12 cellular contexts compared by ENCODE assay signal in the genomic region with DNA sequence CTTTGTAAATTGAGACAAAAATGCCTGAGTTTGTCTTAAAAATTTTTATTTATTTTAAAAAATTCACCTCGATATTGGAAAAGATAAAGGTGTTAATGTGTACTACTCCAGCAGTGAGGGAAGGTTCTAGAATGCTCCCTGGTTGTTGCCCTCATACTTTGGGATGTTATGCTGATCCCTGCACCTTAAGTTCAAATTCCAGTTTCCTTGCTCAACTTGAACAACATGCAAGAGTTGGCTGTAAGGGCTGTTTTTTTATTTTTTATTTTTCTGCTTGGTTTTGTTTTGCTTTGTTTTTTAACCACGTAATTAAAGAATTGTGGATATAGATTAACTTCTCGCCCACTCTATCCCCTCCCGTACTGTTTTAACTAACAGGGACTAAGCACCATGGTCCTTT.
DNase-seq lines count a peak whose midpoint lies in the region; ATAC-seq and TF ChIP-seq lines count a peak whose summit lies in the region.
"Had no signal": no experiment of that assay in that cellular context is flagged by ENCODE, and none has a peak within 500 bp of the region (broad histone marks: within the 10 kb centered on the region; RNA-seq: fewer than 3 reads in every experiment).

No MANE protein-coding gene starts in this region.

- POLR2A ChIA-PET in OCI-LY7 (lab: Charles Lee): no interaction called here

- no peak overlapping the region for H3K4me2 ChIP-seq in OCI-LY7 (ENCODE audit: low read length)

- CTCF ChIA-PET in OCI-LY7 (lab: Charles Lee; ENCODE audit: unreplicated experiment): no interaction called here

- H3K27ac ChIP-seq in gastroesophageal sphincter (peak overlapping the region; percentile 20 to 60 (median 50)), spleen (peak overlapping the region in 7 of 8 donors; percentile 20 to 74 (median 64)), OCI-LY7 (ENCODE audit: low read depth, low read length, poor library complexity, severe bottlenecking) (no peak overlapping the region)

- peak overlapping the region; percentile 83 for H3K27ac Mint-ChIP-seq in activated T-helper 17 cell treated with anti-CD3 and anti-CD28 coated beads, Interleukin-2, amount 50 U/mL, for 72 hours
- H3K27ac Mint-ChIP-seq: stimulated activated memory B cell treated with anti-CD40 and anti-IgM and Interleukin-4, amounts not matched to agents 10 μg/mL and 1 μg/mL and 100 μg/mL, for 72 hours had no signal

- H3K4me3 ChIP-seq in gastroesophageal sphincter (no peak overlapping the region), spleen (no peak overlapping the region), OCI-LY7 (ENCODE audit: low read depth, low read length, poor library complexity, severe bottlenecking) (no peak overlapping the region)

- H3K4me1 ChIP-seq in gastroesophageal sphincter (peaks cover 8 to 55% (median 10%) of the 10 kb centered on the region in 3 donors), spleen (peaks cover 6 to 43% (median 23%) of the 10 kb centered on the region in 6 donors), OCI-LY7 (ENCODE audit: insufficient read depth, low read length, poor library complexity, severe bottlenecking) (no peaks in the 10 kb centered on the region)

- peaks cover 6% of the 10 kb centered on the region for H3K9me3 Mint-ChIP-seq in activated T-helper 17 cell treated with anti-CD3 and anti-CD28 coated beads, Interleukin-2, amount 50 U/mL, for 72 hours
- H3K9me3 Mint-ChIP-seq: stimulated activated memory B cell treated with anti-CD40 and anti-IgM and Interleukin-4, amounts not matched to agents 10 μg/mL and 1 μg/mL and 100 μg/mL, for 72 hours had no signal

- H3K36me3 ChIP-seq in gastroesophageal sphincter: no peaks in the 10 kb centered on the region
- no peaks in the 10 kb centered on the region for H3K36me3 ChIP-seq in spleen
- no peaks in the 10 kb centered on the region for H3K36me3 ChIP-seq in OCI-LY7 (ENCODE audit: insufficient read depth, low read length)

- no peak for ATAC-seq in activated T-helper 17 cell treated with anti-CD3 and anti-CD28 coated beads, Interleukin-2, amount 50 U/mL, for 72 hours (replicated peaks)
- ATAC-seq in gastroesophageal sphincter: peak; percentile 42
- ATAC-seq: stimulated activated memory B cell treated with anti-CD40 and anti-IgM and Interleukin-4, amounts not matched to agents 10 μg/mL and 1 μg/mL and 100 μg/mL, for 72 hours had no signal

- H3K36me3 Mint-ChIP-seq in activated T-helper 17 cell treated with anti-CD3 and anti-CD28 coated beads, Interleukin-2, amount 50 U/mL, for 72 hours (ENCODE audit: low read depth): no peaks in the 10 kb centered on the region
- H3K36me3 Mint-ChIP-seq: stimulated activated memory B cell treated with anti-CD40 and anti-IgM and Interleukin-4, amounts not matched to agents 10 μg/mL and 1 μg/mL and 100 μg/mL, for 72 hours had no signal

- H3K9me3 ChIP-seq in gastroesophageal sphincter (no peaks in the 10 kb centered on the region), spleen (no peaks in the 10 kb centered on the region), OCI-LY7 (ENCODE audit: low read length) (no peaks in the 10 kb centered on the region)

- no peak overlapping the region for H2AFZ ChIP-seq in OCI-LY7 (ENCODE audit: low read length)

- intact Hi-C loops in spleen (cut with DNase I; ENCODE audit: low total_unique reads) (no loop called here), OCI-LY7 (cut with micrococcal nuclease; ENCODE audit: unreplicated experiment) (no loop called here)

- H3K9me2 ChIP-seq in OCI-LY7 (ENCODE audit: insufficient read depth, low read length): no peaks in the 10 kb centered on the region

- 86 to 93% methylated on average over 4 of the region's 4 CpGs for WGBS in gastroesophageal sphincter (ENCODE audit: low coverage in 1 of 2), 2 donors
- 64 to 87% (median 76%) methylated on average over 4 of the region's 4 CpGs for WGBS in spleen, 5 donors

- no peaks in the 10 kb centered on the region for H4K20me1 ChIP-seq in OCI-LY7 (ENCODE audit: insufficient read depth, low read length)

- no peak for TF ChIP-seq EP300 in gastroesophageal sphincter (IDR thresholded peaks at IDR 0.05)

- no TSS peak for BruUV-seq in OCI-LY7 (replicated peaks; lab: Mats Ljungman, UMichigan)

- no peaks in the 10 kb centered on the region for H3K27me3 Mint-ChIP-seq in activated T-helper 17 cell treated with anti-CD3 and anti-CD28 coated beads, Interleukin-2, amount 50 U/mL, for 72 hours
- H3K27me3 Mint-ChIP-seq: activated naive CD8-positive, alpha-beta T cell treated with anti-CD3 and anti-CD28 coated beads, Interleukin-2, amount 10 ng/mL, durations not matched to agents 7 days and 5 days; stimulated activated memory B cell treated with anti-CD40 and anti-IgM and Interleukin-4, amounts not matched to agents 10 μg/mL and 1 μg/mL and 100 μg/mL, for 72 hours had no signal

- no peaks in the 10 kb centered on the region for H3K27me3 ChIP-seq in gastroesophageal sphincter
- no peaks in the 10 kb centered on the region for H3K27me3 ChIP-seq in spleen (replicated peaks in 1 of 7)

- peak overlapping the region; percentile 76 for H3K4me3 Mint-ChIP-seq in activated T-helper 17 cell treated with anti-CD3 and anti-CD28 coated beads, Interleukin-2, amount 50 U/mL, for 72 hours
- H3K4me3 Mint-ChIP-seq: stimulated activated memory B cell treated with anti-CD40 and anti-IgM and Interleukin-4, amounts not matched to agents 10 μg/mL and 1 μg/mL and 100 μg/mL, for 72 hours had no signal

- peaks cover 34% of the 10 kb centered on the region for H3K4me1 Mint-ChIP-seq in activated T-helper 17 cell treated with anti-CD3 and anti-CD28 coated beads, Interleukin-2, amount 50 U/mL, for 72 hours

- DNase-seq in HCEC 1CT: peak; percentile 24
- no peak for DNase-seq in spleen
- DNase-seq in NCI-H146 treated with DMSO at 0.1 percent for 48 hours (lab: John Stamatoyannopoulos, UW; ENCODE audit: unreplicated experiment): no peak
- DNase-seq in OCI-LY7 (ENCODE audit: low spot score): no peak
- DNase-seq in kidney glomerular epithelial cell (lab: John Stamatoyannopoulos, UW): no peak
- no peak for DNase-seq in SKM-1 treated with dmso at 0.1 percent for 144 hours (lab: John Stamatoyannopoulos, UW; ENCODE audit: unreplicated experiment)
- DNase-seq: activated CD4-positive, CD25-positive, alpha-beta regulatory T cell; activated naive CD8-positive, alpha-beta T cell treated with anti-CD3 and anti-CD28 coated beads, Interleukin-2, amount 10 ng/mL, durations not matched to agents 7 days and 5 days; NCI-H1048 had no signal

- no peak for TF ChIP-seq CTCF in gastroesophageal sphincter (IDR thresholded peaks at IDR 0.05)
- no peak for TF ChIP-seq CTCF in spleen (IDR thresholded peaks at IDR 0.05 in 8 of 11, conservative IDR thresholded peaks at IDR 0.05 in 3 of 11)
- no peak for TF ChIP-seq CTCF in OCI-LY7 (conservative IDR thresholded peaks at IDR 0.05; ENCODE audit: low read length)

- no peaks in the 10 kb centered on the region for H3K79me2 ChIP-seq in OCI-LY7 (ENCODE audit: insufficient read depth, low read depth, low read length)

- TF ChIP-seq POLR2A in gastroesophageal sphincter (IDR thresholded peaks at IDR 0.05): no peak
- no peak for TF ChIP-seq POLR2A in spleen (IDR thresholded peaks at IDR 0.05)
